Comparison of ENCODE assay signal across 32 cellular contexts in the genomic region with DNA sequence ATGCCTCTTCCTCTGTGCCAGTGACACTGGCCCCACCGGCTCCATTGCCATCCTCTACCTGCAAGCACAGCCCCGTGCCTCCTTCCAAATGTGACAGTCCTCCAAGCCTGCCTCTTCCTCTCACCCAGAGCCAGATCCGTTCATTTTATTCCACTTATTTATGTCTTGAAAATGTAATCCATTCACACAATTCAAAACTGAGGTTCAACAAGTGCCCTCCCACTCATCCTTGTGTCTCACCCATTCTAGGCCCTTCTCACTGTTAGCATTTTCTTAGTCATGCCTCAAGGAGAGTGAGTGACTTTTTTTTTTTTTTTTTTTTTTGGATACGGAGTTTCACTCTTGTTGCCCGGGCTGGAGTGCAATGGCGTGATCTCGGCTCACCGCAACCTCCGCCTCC. TPM values are rescaled to one million over a fixed set of nuclear protein-coding genes. Genes with fewer than 3 reads are reported as not detected.
"Had no signal": no experiment of that assay in that cellular context is flagged by ENCODE, and none has a peak within 500 bp of the region (broad histone marks: within the 10 kb centered on the region; RNA-seq: fewer than 3 reads in every experiment).

No MANE protein-coding gene starts in this region.

- H3K36me3 Mint-ChIP-seq: mesothelial cell of epicardium had no signal

- H3K4me3 Mint-ChIP-seq: dendritic cell treated with granulocyte-macrophage colony-stimulating factor and Interleukin-4, amounts not matched to agents 40 ng/mL and 50 ng/mL, for 4 days; effector memory CD8-positive, alpha-beta T cell; endodermal cell; mesothelial cell of epicardium had no signal

- FAIRE-seq: endometrium, islet of Langerhans, keratinocyte had no signal

- H3K4me1 Mint-ChIP-seq: endodermal cell, mesothelial cell of epicardium had no signal

- H3K9me3 Mint-ChIP-seq: dendritic cell treated with granulocyte-macrophage colony-stimulating factor and Interleukin-4, amounts not matched to agents 40 ng/mL and 50 ng/mL, for 4 days; effector memory CD8-positive, alpha-beta T cell; endodermal cell; mesothelial cell of epicardium had no signal

- H3K9me3 ChIP-seq: colonic mucosa, esophagus squamous epithelium, gastrocnemius medialis, heart right ventricle, left lung, lower lobe of right lung, mucosa of descending colon had no signal

- H3K36me3 ChIP-seq: colonic mucosa, esophagus squamous epithelium, gastrocnemius medialis, heart right ventricle, left lung, lower lobe of right lung had no signal

- ATAC-seq: effector memory CD8-positive, alpha-beta T cell; esophagus mucosa; gastrocnemius medialis; left cardiac atrium; left lung; left ventricle myocardium superior; lower lobe of right lung; mucosa of descending colon had no signal

- H3K27ac ChIP-seq: colonic mucosa, epithelial cell of prostate, esophagus squamous epithelium, gastrocnemius medialis, heart right ventricle, left lung, lower lobe of right lung had no signal

- H3K27me3 ChIP-seq: colonic mucosa, gastrocnemius medialis, left lung had no signal

- H3K27ac Mint-ChIP-seq: dendritic cell treated with granulocyte-macrophage colony-stimulating factor and Interleukin-4, amounts not matched to agents 40 ng/mL and 50 ng/mL, for 4 days; endodermal cell; mesothelial cell of epicardium had no signal

- H3K4me3 ChIP-seq: colonic mucosa, esophagus squamous epithelium, gastrocnemius medialis, heart right ventricle, left lung, lower lobe of right lung, mucosa of descending colon had no signal

- DNase-seq: colonic mucosa; cortex of kidney; effector CD8-positive, alpha-beta T cell; effector memory CD8-positive, alpha-beta T cell; endodermal cell; erythroblast; esophagus squamous epithelium; foreskin fibroblast; foreskin melanocyte; gastrocnemius medialis; glutamatergic neuron; heart right ventricle; hippocampal formation; left cardiac atrium; left lung; left ventricle myocardium superior; lower lobe of right lung; mesenchymal stem cell; mucosa of descending colon had no signal

- H3K4me1 ChIP-seq: colonic mucosa, esophagus squamous epithelium, gastrocnemius medialis, heart right ventricle, left lung, lower lobe of right lung had no signal

RNA-seq across cellular contexts. Expression of gene FKBP6, which starts 41.7 kb away (rescaled TPM):
- total RNA-seq: colonic mucosa, dermis microvascular lymphatic vessel endothelial cell, endodermal cell, esophagus mucosa, esophagus squamous epithelium, gastrocnemius medialis, glomerular endothelial cell, heart right ventricle, kidney epithelial cell, left cardiac atrium, left ventricle myocardium superior, lung microvascular endothelial cell, mesenteric fat pad, mesothelial cell of epicardium, mucosa of descending colon had no signal
- polyA plus RNA-seq: heart right ventricle, keratinocyte had no signal

RNA-seq across cellular contexts. Expression of gene TRIM50, which starts 41.7 kb away (rescaled TPM):
- total RNA-seq: colonic mucosa, dermis microvascular lymphatic vessel endothelial cell, esophagus mucosa, glomerular endothelial cell, kidney epithelial cell, lower lobe of right lung, lung microvascular endothelial cell, mesothelial cell of epicardium, myocyte had no signal
- polyA plus RNA-seq: keratinocyte had no signal
